19 cellular contexts compared by ENCODE assay signal in the genomic region with DNA sequence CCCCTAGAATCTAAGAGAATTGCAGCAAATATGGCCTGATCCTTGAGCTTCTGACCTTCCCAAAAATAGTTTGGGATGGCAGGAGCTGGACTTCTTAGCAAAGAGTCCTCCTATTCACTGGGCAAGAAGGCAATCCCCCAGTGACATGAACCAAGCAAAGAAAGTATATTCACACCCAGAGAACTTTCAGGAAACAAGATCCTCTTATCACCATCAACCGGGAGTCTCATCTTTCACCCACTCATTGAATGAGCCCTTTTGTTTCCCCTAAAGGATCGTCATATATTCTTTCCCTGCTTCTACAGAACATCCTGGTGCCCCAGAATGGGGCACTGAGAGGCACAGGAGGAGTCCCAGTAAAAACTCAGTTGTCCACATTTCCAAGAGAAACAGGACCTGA. TPM values are rescaled to one million over a fixed set of nuclear protein-coding genes. Genes with fewer than 3 reads are reported as not detected.
"Had no signal": no experiment of that assay in that cellular context is flagged by ENCODE, and none has a peak within 500 bp of the region (broad histone marks: within the 10 kb centered on the region; RNA-seq: fewer than 3 reads in every experiment).

No MANE protein-coding gene starts in this region.

- H3K4me1 Mint-ChIP-seq: naive thymus-derived CD4-positive, alpha-beta T cell; stimulated activated effector memory CD8-positive, alpha-beta T cell treated with anti-CD3 and anti-CD28 coated beads, Interleukin-12 subunit alpha, Interleukin-12 subunit beta, amount 100 ng/mL, for 72 hours had no signal

- FAIRE-seq: islet of Langerhans had no signal

- ATAC-seq: foreskin keratinocyte; heart right ventricle; naive thymus-derived CD4-positive, alpha-beta T cell; right cardiac atrium; stimulated activated effector memory CD8-positive, alpha-beta T cell treated with anti-CD3 and anti-CD28 coated beads, Interleukin-12 subunit alpha, Interleukin-12 subunit beta, amount 100 ng/mL, for 72 hours; stimulated activated naive CD8-positive, alpha-beta T cell treated with anti-CD3 and anti-CD28 coated beads, Interleukin-15, Interleukin-2, amounts not matched to agents 100 U/mL and 50 U/mL, for 24 hours had no signal

- H3K9me3 ChIP-seq: heart right ventricle, suprapubic skin, thyroid gland, upper lobe of left lung, uterus had no signal

- H3K4me3 ChIP-seq: heart right ventricle, smooth muscle cell, suprapubic skin, thyroid gland, upper lobe of left lung, uterus had no signal

- H3K4me3 Mint-ChIP-seq: dendritic cell treated with granulocyte-macrophage colony-stimulating factor and Interleukin-4, amounts not matched to agents 40 ng/mL and 50 ng/mL, for 4 days; naive thymus-derived CD4-positive, alpha-beta T cell; stimulated activated effector memory CD8-positive, alpha-beta T cell treated with anti-CD3 and anti-CD28 coated beads, Interleukin-12 subunit alpha, Interleukin-12 subunit beta, amount 100 ng/mL, for 72 hours had no signal

- DNase-seq: foreskin keratinocyte; heart right ventricle; hypothalamus; kidney glomerular epithelial cell; mammary epithelial cell; naive thymus-derived CD4-positive, alpha-beta T cell; posterior cingulate gyrus; right cardiac atrium; stimulated activated CD4-positive, alpha-beta T cell treated with anti-CD3 and anti-CD28 coated beads, Interleukin-4, amount 100 ng/mL, for 1 hour; stimulated activated CD8-positive, alpha-beta memory T cell treated with anti-CD3 and anti-CD28 coated beads, Interleukin-4, amount 100 ng/mL, for 48 hours; stimulated activated naive CD8-positive, alpha-beta T cell treated with anti-CD3 and anti-CD28 coated beads, Interleukin-15, Interleukin-2, amounts not matched to agents 100 U/mL and 50 U/mL, for 24 hours; thyroid gland; upper lobe of left lung; uterus had no signal

- H3K36me3 Mint-ChIP-seq: naive thymus-derived CD4-positive, alpha-beta T cell; stimulated activated effector memory CD8-positive, alpha-beta T cell treated with anti-CD3 and anti-CD28 coated beads, Interleukin-12 subunit alpha, Interleukin-12 subunit beta, amount 100 ng/mL, for 72 hours had no signal

- H3K36me3 ChIP-seq: heart right ventricle, suprapubic skin, thyroid gland, upper lobe of left lung, uterus had no signal

- H3K27ac ChIP-seq: foreskin keratinocyte, heart right ventricle, suprapubic skin, thyroid gland, upper lobe of left lung, uterus had no signal

- H3K27me3 ChIP-seq: thyroid gland, upper lobe of left lung, uterus had no signal

- H3K27ac Mint-ChIP-seq: dendritic cell treated with granulocyte-macrophage colony-stimulating factor and Interleukin-4, amounts not matched to agents 40 ng/mL and 50 ng/mL, for 4 days; naive thymus-derived CD4-positive, alpha-beta T cell; stimulated activated effector memory CD8-positive, alpha-beta T cell treated with anti-CD3 and anti-CD28 coated beads, Interleukin-12 subunit alpha, Interleukin-12 subunit beta, amount 100 ng/mL, for 72 hours had no signal

- H3K4me1 ChIP-seq: foreskin keratinocyte, suprapubic skin, thyroid gland, upper lobe of left lung, uterus had no signal

- H3K9me3 Mint-ChIP-seq: dendritic cell treated with granulocyte-macrophage colony-stimulating factor and Interleukin-4, amounts not matched to agents 40 ng/mL and 50 ng/mL, for 4 days; naive thymus-derived CD4-positive, alpha-beta T cell; stimulated activated effector memory CD8-positive, alpha-beta T cell treated with anti-CD3 and anti-CD28 coated beads, Interleukin-12 subunit alpha, Interleukin-12 subunit beta, amount 100 ng/mL, for 72 hours had no signal

RNA-seq across cellular contexts. Expression of gene SPTB, which starts 19.7 kb away (rescaled TPM):
- polyA plus RNA-seq: naive thymus-derived CD4-positive, alpha-beta T cell had no signal
